In the genomic region with DNA sequence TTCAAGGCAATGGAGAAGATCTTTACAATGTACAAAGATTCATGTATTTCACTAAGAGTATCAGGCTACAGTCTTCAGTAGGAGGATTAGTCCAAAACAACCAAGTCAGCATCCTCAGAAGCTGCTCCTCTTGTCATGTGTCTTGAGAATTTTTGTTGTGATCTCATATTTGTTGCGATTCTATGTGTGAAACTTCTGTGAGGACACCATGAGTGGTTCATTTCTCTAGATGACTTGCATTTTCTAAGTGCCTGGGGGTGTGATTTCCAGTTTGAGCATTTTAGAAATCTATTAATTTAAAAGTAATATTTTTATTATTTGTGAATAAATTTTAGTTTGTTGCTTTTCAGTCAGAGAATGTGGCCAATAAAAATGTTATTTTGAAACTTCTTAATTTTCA, we compare ENCODE assay signal across 16 cellular contexts.
DNase-seq lines count a peak whose midpoint lies in the region; ATAC-seq, FAIRE-seq and TF ChIP-seq lines count a peak whose summit lies in the region.
"Had no signal": no experiment of that assay in that cellular context is flagged by ENCODE, and none has a peak within 500 bp of the region (broad histone marks: within the 10 kb centered on the region; RNA-seq: fewer than 3 reads in every experiment).

No MANE protein-coding gene starts in this region.

- H3K9me1 ChIP-seq in K562 (ENCODE audit: control insufficient read depth, insufficient read depth, low read length) = no peaks in the 10 kb centered on the region

- H3K4me3 ChIP-seq in A549 = no peak overlapping the region
- H3K4me3 ChIP-seq in K562 = no peak overlapping the region
- H3K4me3 ChIP-seq in PC-9 = no peak overlapping the region
- no peak overlapping the region for H3K4me3 ChIP-seq in spleen
- H3K4me3 ChIP-seq: GM23248 had no signal

- TF ChIP-seq POLR2A in A549 (IDR thresholded peaks at IDR 0.05; ENCODE audit: low read length) (no peak), K562 (conservative IDR thresholded peaks at IDR 0.05) (no peak), spleen (IDR thresholded peaks at IDR 0.05) (no peak)

- H3K4me2 ChIP-seq in A549 (no peak overlapping the region), K562 (ENCODE audit: insufficient read depth, low read length) (no peak overlapping the region), PC-9 (no peak overlapping the region)

- H3K27ac ChIP-seq in A549 (no peak overlapping the region), K562 (ENCODE audit: extremely low read depth, low read depth, low read length) (no peak overlapping the region), PC-9 (no peak overlapping the region), spleen (no peak overlapping the region)
- H3K27ac ChIP-seq: GM23248 had no signal

- FAIRE-seq in A549 (lab: Jason Lieb, UNC) (no peak), K562 (lab: Jason Lieb, UNC) (no peak)
- FAIRE-seq: GM12892 had no signal

- DNase-seq in A549 (ENCODE audit: low read depth in 1 of 2, low spot score in 1 of 2) = no peak
- DNase-seq in K562 (ENCODE audit: extremely low read depth in 1 of 4, low spot score in 3 of 4) = no peak
- DNase-seq in NCI-H1105 treated with DMSO at 0.1 percent for 48 hours (lab: John Stamatoyannopoulos, UW) = no peak
- no peak for DNase-seq in PC-9
- DNase-seq in spleen = no peak
- DNase-seq: 8988T; ACHN; C1 segment of cervical spinal cord; Calu3; CD4-positive, alpha-beta T cell; DMS 273 treated with DMSO at 0.1 percent for 48 hours; GM23248; H7 had no signal

- H3K4me1 ChIP-seq in A549 (no peaks in the 10 kb centered on the region), K562 (replicated peaks in 1 of 2; ENCODE audit: control insufficient read depth in 2 of 2, insufficient read depth in 2 of 2, low read length in 2 of 2) (no peaks in the 10 kb centered on the region), PC-9 (replicated peaks; ENCODE audit: insufficient read depth) (no peaks in the 10 kb centered on the region), spleen (no peaks in the 10 kb centered on the region)

- TF ChIP-seq CTCF in A549 (IDR thresholded peaks at IDR 0.05) = no peak
- no peak for TF ChIP-seq CTCF in K562 (IDR thresholded peaks at IDR 0.05 in 2 of 3, conservative IDR thresholded peaks at IDR 0.05 in 1 of 3; ENCODE audit: insufficient read depth in 2 of 3, low read depth in 1 of 3, low read length in 3 of 3)
- TF ChIP-seq CTCF in PC-9 (conservative IDR thresholded peaks at IDR 0.05) = no peak
- TF ChIP-seq CTCF in spleen (IDR thresholded peaks at IDR 0.05 in 8 of 11, conservative IDR thresholded peaks at IDR 0.05 in 3 of 11) = no peak

- H4K20me1 ChIP-seq in K562 (replicated peaks; ENCODE audit: control insufficient read depth, insufficient read depth, low read length) (no peaks in the 10 kb centered on the region), PC-9 (ENCODE audit: insufficient read depth) (no peaks in the 10 kb centered on the region)

- H3K9me3 ChIP-seq in A549 (no peaks in the 10 kb centered on the region), K562 (replicated peaks; ENCODE audit: control insufficient read depth, insufficient read depth, low read depth, low read length) (no peaks in the 10 kb centered on the region), PC-9 (ENCODE audit: insufficient read depth, low read depth) (no peaks in the 10 kb centered on the region; the same call in 1 of the 2 replicates), spleen (no peaks in the 10 kb centered on the region)

- WGBS in A549 (ENCODE audit: missing lambda C conversion rate) = 40% methylated on average over 1 of the region's 1 CpG
- 0% methylated on average over 1 of the region's 1 CpG for WGBS in K562 (ENCODE audit: insufficient coverage, low coverage, missing lambda C conversion rate)
- WGBS in spleen, 5 donors = 70 to 93% (median 82%) methylated on average over 1 of the region's 1 CpG

- H3K27me3 ChIP-seq in K562 (ENCODE audit: control insufficient read depth in 2 of 2, insufficient read depth in 2 of 2, low read length in 2 of 2) = no peaks in the 10 kb centered on the region; a peak in 1 of 5 replicates
- no peaks in the 10 kb centered on the region for H3K27me3 ChIP-seq in PC-9 (ENCODE audit: insufficient read depth, low read depth)
- H3K27me3 ChIP-seq in spleen (replicated peaks in 1 of 7) = no peaks in the 10 kb centered on the region

- ATAC-seq in A549 = no peak
- peak; percentile 85 for ATAC-seq in GM19351 (IDR thresholded peaks at IDR 0.05; ENCODE audit: unreplicated experiment)
- ATAC-seq in HG03520 (IDR thresholded peaks at IDR 0.05; ENCODE audit: unreplicated experiment) = peak; percentile 56
- no peak for ATAC-seq in K562

- CTCF ChIA-PET in A549 (lab: Yijun Ruan, JAX) (no interaction called here), K562 (lab: Yijun Ruan, JAX; ENCODE audit: low intra/inter-chr PET ratio) (interaction anchor here (0.6 kb wide), 1 partner anchor 886 kb away, joined by 4 read pairs; no protein-coding TSS in a partner anchor), PC-9 (lab: Charles Lee) (no interaction called here)

- H3K79me2 ChIP-seq in K562 (ENCODE audit: control insufficient read depth, insufficient read depth, low read length) (no peaks in the 10 kb centered on the region), PC-9 (ENCODE audit: low read depth) (no peaks in the 10 kb centered on the region)

- POLR2A ChIA-PET in A549 (lab: Yijun Ruan, JAX) = no interaction called here
- POLR2A ChIA-PET in K562 (lab: Yijun Ruan, JAX) = no interaction called here
- POLR2A ChIA-PET in PC-9 (lab: Charles Lee; ENCODE audit: unreplicated experiment) = interaction anchor here (0.6 to 0.7 kb wide), 2 partner anchors 8 to 21 kb away, joined by 7 read pairs; no protein-coding TSS in a partner anchor

- H3K9me2 ChIP-seq in PC-9 (ENCODE audit: insufficient read depth) = no peaks in the 10 kb centered on the region

- H3F3A ChIP-seq in PC-9 (ENCODE audit: insufficient read depth, low read depth) = no peaks in the 10 kb centered on the region

- in situ Hi-C loops in K562 (cut with MboI) = no loop called here

- H2AFZ ChIP-seq in K562 (ENCODE audit: low read depth, low read length) (no peak overlapping the region), PC-9 (no peak overlapping the region)
- H2AFZ ChIP-seq: GM23248 had no signal

- BruUV-seq in K562 (replicated peaks; lab: Mats Ljungman, UMichigan) (no TSS peak), PC-9 (replicated peaks; lab: Mats Ljungman, UMichigan) (no TSS peak)

- no peaks in the 10 kb centered on the region for H3K36me3 ChIP-seq in K562 (ENCODE audit: control insufficient read depth, insufficient read depth, low read length)
- H3K36me3 ChIP-seq in PC-9 (ENCODE audit: low read depth) = no peaks in the 10 kb centered on the region
- H3K36me3 ChIP-seq in spleen = no peaks in the 10 kb centered on the region

- TF ChIP-seq EP300 in A549 (IDR thresholded peaks at IDR 0.05) = no peak
- TF ChIP-seq EP300 in K562 (IDR thresholded peaks at IDR 0.05; ENCODE audit: low read length) = no peak

- H3K9ac ChIP-seq in K562 (ENCODE audit: insufficient read depth in 1 of 2, low read depth in 2 of 2, low read length in 2 of 2) = no peak overlapping the region
- H3K9ac ChIP-seq: GM23248 had no signal

- intact Hi-C loops in K562 (cut with micrococcal nuclease) (no loop called here), PC-9 (cut with micrococcal nuclease; ENCODE audit: unreplicated experiment) (no loop called here), spleen (cut with DNase I; ENCODE audit: low total_unique reads) (no loop called here)

- TF ChIP-seq RAD21 in A549 (conservative IDR thresholded peaks at IDR 0.05 in 1 of 2, IDR thresholded peaks at IDR 0.05 in 1 of 2) = no peak
- no peak for TF ChIP-seq RAD21 in K562 (CRISPR knock-in tag; conservative IDR thresholded peaks at IDR 0.05 in 1 of 2, IDR thresholded peaks at IDR 0.05 in 1 of 2)

TF ChIP-seq in A549, 52 proteins besides CTCF, POLR2A, EP300 and RAD21:
- TF ChIP-seq MAFK (IDR thresholded peaks at IDR 0.05; ENCODE audit: partially characterized antibody) = no peak
- TF ChIP-seq NFE2L2 (conservative IDR thresholded peaks at IDR 0.05; ENCODE audit: low read length) = peak; percentile 56

TF ChIP-seq in K562, 482 proteins besides CTCF, POLR2A, EP300 and RAD21 (continues in another document):
- TF ChIP-seq ZNF77 (CRISPR knock-in tag; IDR thresholded peaks at IDR 0.05) (no peak), NELFE (IDR thresholded peaks at IDR 0.05; ENCODE audit: insufficient read depth, insufficient read length) (no peak), TCF7L2 (IDR thresholded peaks at IDR 0.05; ENCODE audit: low read depth, low read length) (no peak), TAF1 (IDR thresholded peaks at IDR 0.05; ENCODE audit: control insufficient read depth, extremely low read depth, insufficient read depth, low read length, severe bottlenecking) (no peak), NRF1 (conservative IDR thresholded peaks at IDR 0.05 in 1 of 2, IDR thresholded peaks at IDR 0.05 in 1 of 2) (no peak), ZBTB1 (CRISPR knock-in tag; IDR thresholded peaks at IDR 0.05; ENCODE audit: borderline replicate concordance, low read depth) (no peak), RBM39 (optimal IDR thresholded peaks at IDR 0.05; ENCODE audit: low read depth, low read length) (no peak), MYBL2 (IDR thresholded peaks at IDR 0.05; ENCODE audit: low read depth) (no peak), MYBL2 (CRISPR knock-in tag; IDR thresholded peaks at IDR 0.05; ENCODE audit: borderline replicate concordance) (no peak), POLR3G (IDR thresholded peaks at IDR 0.05; ENCODE audit: extremely low read depth, insufficient read length, insufficient replicate concordance) (no peak), ZNF134 (CRISPR knock-in tag; conservative IDR thresholded peaks at IDR 0.05) (no peak), C11orf30 (IDR thresholded peaks at IDR 0.05; ENCODE audit: low read depth) (peak; percentile 38; the same call in 1 of the 2 replicates)
- TF ChIP-seq, protein P1, sequence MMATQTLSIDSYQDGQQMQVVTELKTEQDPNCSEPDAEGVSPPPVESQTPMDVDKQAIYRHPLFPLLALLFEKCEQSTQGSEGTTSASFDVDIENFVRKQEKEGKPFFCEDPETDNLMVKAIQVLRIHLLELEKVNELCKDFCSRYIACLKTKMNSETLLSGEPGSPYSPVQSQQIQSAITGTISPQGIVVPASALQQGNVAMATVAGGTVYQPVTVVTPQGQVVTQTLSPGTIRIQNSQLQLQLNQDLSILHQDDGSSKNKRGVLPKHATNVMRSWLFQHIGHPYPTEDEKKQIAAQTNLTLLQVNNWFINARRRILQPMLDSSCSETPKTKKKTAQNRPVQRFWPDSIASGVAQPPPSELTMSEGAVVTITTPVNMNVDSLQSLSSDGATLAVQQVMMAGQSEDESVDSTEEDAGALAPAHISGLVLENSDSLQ (IDR thresholded peaks at IDR 0.05) = no peak
- TF ChIP-seq, protein P2, sequence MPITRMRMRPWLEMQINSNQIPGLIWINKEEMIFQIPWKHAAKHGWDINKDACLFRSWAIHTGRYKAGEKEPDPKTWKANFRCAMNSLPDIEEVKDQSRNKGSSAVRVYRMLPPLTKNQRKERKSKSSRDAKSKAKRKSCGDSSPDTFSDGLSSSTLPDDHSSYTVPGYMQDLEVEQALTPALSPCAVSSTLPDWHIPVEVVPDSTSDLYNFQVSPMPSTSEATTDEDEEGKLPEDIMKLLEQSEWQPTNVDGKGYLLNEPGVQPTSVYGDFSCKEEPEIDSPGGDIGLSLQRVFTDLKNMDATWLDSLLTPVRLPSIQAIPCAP (CRISPR knock-in tag; IDR thresholded peaks at IDR 0.05; ENCODE audit: borderline replicate concordance) = no peak

Comparison
In these comparisons a context has a peak if more than half of its experiments do, and no peak if none do; other contexts are left out.
1. ATAC-seq: peak in GM19351 (single experiment) and HG03520 (single experiment); none in A549 (0 of 2) and K562 (single experiment).